20 cellular contexts compared by ENCODE assay signal in genomic region chr5:1138445-1139207, GRCh38.
"Had no signal": no experiment of that assay in that cellular context is flagged by ENCODE, and none has a peak within 500 bp of the region (broad histone marks: within the 10 kb centered on the region; RNA-seq: fewer than 3 reads in every experiment).

No MANE protein-coding gene starts in this region.

- H3K9me3 Mint-ChIP-seq: activated B cell treated with CpG ODN at 0.5 μM for 24 hours; activated T-helper 17 cell treated with anti-CD3 and anti-CD28 coated beads, Interleukin-2, amount 50 U/mL, for 72 hours; stimulated activated memory B cell treated with anti-CD40 and anti-IgM and Interleukin-4, amounts not matched to agents 10 μg/mL and 1 μg/mL and 100 μg/mL, for 72 hours; T-cell had no signal

- H3K36me3 Mint-ChIP-seq: activated CD8-positive, alpha-beta memory T cell treated with anti-CD3 and anti-CD28 coated beads, Interleukin-2, amount 10 ng/mL, durations not matched to agents 7 days and 5 days; stimulated activated memory B cell treated with anti-CD40 and anti-IgM and Interleukin-4, amounts not matched to agents 10 μg/mL and 1 μg/mL and 100 μg/mL, for 72 hours; T-cell had no signal

- H3K27me3 Mint-ChIP-seq: activated CD8-positive, alpha-beta memory T cell treated with anti-CD3 and anti-CD28 coated beads, Interleukin-2, amount 10 ng/mL, durations not matched to agents 7 days and 5 days had no signal

- H3K27ac Mint-ChIP-seq: activated B cell treated with CpG ODN at 0.5 μM for 24 hours; activated CD4-positive, alpha-beta memory T cell treated with anti-CD3 and anti-CD28 coated beads, Interleukin-2, amount 10 ng/mL, durations not matched to agents 7 days and 5 days; activated CD8-positive, alpha-beta memory T cell treated with anti-CD3 and anti-CD28 coated beads, Interleukin-2, amount 10 ng/mL, durations not matched to agents 7 days and 5 days; activated T-helper 17 cell treated with anti-CD3 and anti-CD28 coated beads, Interleukin-2, amount 50 U/mL, for 72 hours; T-cell had no signal

- H3K4me1 Mint-ChIP-seq: activated CD8-positive, alpha-beta memory T cell treated with anti-CD3 and anti-CD28 coated beads, Interleukin-2, amount 10 ng/mL, durations not matched to agents 7 days and 5 days; activated T-helper 17 cell treated with anti-CD3 and anti-CD28 coated beads, Interleukin-2, amount 50 U/mL, for 72 hours had no signal

- ATAC-seq: activated CD8-positive, alpha-beta memory T cell treated with anti-CD3 and anti-CD28 coated beads, Interleukin-2, amount 10 ng/mL, durations not matched to agents 7 days and 5 days; activated T-helper 17 cell treated with anti-CD3 and anti-CD28 coated beads, Interleukin-2, amount 50 U/mL, for 72 hours; esophagus mucosa; stimulated activated memory B cell treated with anti-CD40 and anti-IgM and Interleukin-4, amounts not matched to agents 10 μg/mL and 1 μg/mL and 100 μg/mL, for 72 hours; T-cell had no signal

- H3K27ac ChIP-seq: ascending aorta, gastroesophageal sphincter, thoracic aorta, upper lobe of right lung had no signal

- H3K4me3 Mint-ChIP-seq: activated B cell treated with CpG ODN at 0.5 μM for 24 hours; activated CD4-positive, alpha-beta memory T cell treated with anti-CD3 and anti-CD28 coated beads, Interleukin-2, amount 10 ng/mL, durations not matched to agents 7 days and 5 days; activated CD8-positive, alpha-beta memory T cell treated with anti-CD3 and anti-CD28 coated beads, Interleukin-2, amount 10 ng/mL, durations not matched to agents 7 days and 5 days; activated T-helper 17 cell treated with anti-CD3 and anti-CD28 coated beads, Interleukin-2, amount 50 U/mL, for 72 hours; naive thymus-derived CD4-positive, alpha-beta T cell; stimulated activated memory B cell treated with anti-CD40 and anti-IgM and Interleukin-4, amounts not matched to agents 10 μg/mL and 1 μg/mL and 100 μg/mL, for 72 hours; T-cell had no signal

- DNase-seq: activated B cell treated with CpG ODN at 0.5 μM for 24 hours; activated CD4-positive, alpha-beta memory T cell treated with anti-CD3 and anti-CD28 coated beads, Interleukin-2, amount 10 ng/mL, durations not matched to agents 7 days and 5 days; activated CD4-positive, alpha-beta T cell treated with anti-CD3 and anti-CD28 coated beads for 4 hours; activated CD8-positive, alpha-beta memory T cell treated with anti-CD3 and anti-CD28 coated beads, Interleukin-2, amount 10 ng/mL, durations not matched to agents 7 days and 5 days; activated naive CD4-positive, alpha-beta T cell treated with Interleukin-2 at 50 U/mL for 16 hours; cortex of kidney; effector CD8-positive, alpha-beta T cell; mesendoderm; sigmoid colon; spleen; stimulated activated CD4-positive, alpha-beta T cell treated with anti-CD3 and anti-CD28 coated beads, Interleukin-4, amount 100 ng/mL, for 4 hours; T-cell; upper lobe of right lung had no signal
